8 cellular contexts compared by ENCODE assay signal in the genomic region with DNA sequence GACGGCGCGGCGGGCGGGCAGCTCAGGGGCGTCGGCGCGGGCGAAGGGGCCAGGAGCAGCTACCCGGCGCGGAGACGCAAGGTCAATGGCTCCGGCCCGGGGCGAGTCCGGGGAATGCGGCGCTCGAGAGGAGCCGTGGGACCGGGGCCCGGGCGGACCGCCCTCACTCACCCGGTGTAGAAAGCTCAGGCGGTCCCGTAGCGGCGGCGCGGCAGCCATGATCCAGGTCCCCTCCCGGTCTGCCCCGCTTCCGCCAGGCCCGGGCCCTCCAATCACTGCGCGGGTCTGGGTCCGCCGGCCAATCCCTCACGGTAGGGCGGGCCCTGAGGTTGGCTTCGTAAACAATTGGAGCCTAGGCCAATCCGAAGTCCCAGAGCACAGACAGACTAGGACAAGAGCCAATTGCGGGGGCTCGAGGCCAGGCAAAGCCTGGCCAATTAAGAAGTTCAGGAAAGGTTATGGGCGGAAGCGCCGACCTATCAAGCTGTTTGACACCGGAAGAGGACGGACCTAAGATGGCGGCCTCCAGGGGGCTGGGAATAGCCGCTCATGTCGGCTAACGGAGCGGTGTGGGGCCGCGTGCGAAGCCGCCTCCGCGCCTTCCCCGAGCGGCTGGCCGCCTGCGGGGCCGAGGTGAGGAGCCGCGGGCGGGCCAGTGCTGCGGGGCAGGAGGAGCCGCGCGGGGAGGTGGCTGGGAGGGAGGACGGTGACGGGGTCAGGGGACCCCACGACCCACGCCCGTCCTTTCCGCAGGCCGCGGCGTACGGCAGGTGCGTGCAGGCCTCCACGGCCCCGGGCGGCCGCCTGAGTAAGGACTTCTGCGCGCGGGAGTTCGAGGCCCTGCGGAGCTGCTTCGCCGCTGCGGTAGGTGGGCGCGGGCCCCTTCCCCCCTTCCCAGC. TPM values are rescaled to one million over a fixed set of nuclear protein-coding genes. Genes with fewer than 3 reads are reported as not detected.
DNase-seq lines count a peak whose midpoint lies in the region; TF ChIP-seq lines count a peak whose summit lies in the region.

A gene with protein sequence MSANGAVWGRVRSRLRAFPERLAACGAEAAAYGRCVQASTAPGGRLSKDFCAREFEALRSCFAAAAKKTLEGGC (plus strand): TSS at position 504 of the 899 bp plus-strand sequence. CDS start 46 bp downstream, at position 550.
A gene with protein sequence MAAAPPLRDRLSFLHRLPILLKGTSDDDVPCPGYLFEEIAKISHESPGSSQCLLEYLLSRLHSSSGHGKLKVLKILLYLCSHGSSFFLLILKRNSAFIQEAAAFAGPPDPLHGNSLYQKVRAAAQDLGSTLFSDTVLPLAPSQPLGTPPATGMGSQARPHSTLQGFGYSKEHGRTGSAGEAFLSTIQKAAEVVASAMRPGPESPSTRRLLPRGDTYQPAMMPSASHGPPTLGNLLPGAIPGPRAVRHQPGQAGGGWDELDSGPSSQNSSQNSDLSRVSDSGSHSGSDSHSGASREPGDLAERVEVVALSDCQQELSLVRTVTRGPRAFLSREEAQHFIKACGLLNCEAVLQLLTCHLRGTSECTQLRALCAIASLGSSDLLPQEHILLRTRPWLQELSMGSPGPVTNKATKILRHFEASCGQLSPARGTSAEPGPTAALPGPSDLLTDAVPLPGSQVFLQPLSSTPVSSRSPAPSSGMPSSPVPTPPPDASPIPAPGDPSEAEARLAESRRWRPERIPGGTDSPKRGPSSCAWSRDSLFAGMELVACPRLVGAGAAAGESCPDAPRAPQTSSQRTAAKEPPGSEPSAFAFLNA (minus strand): TSS at position 241 of the 899 bp plus-strand sequence. CDS start 22 bp downstream, at position 219.

- H3K27ac ChIP-seq in subcutaneous abdominal adipose tissue (ENCODE audit: low read depth, low read length), result peak within 1 kb of the TSS; percentile 69

- peaks cover 22% of the 10 kb centered on the region for H3K4me1 ChIP-seq in neuron (ENCODE audit: insufficient read depth, low read length)
- H3K4me1 ChIP-seq in subcutaneous abdominal adipose tissue (ENCODE audit: control insufficient read depth in 5 of 5, insufficient read depth in 5 of 5, low read length in 5 of 5), result peaks cover 12 to 35% (median 31%) of the 10 kb centered on the region in 5 donors

- DNase-seq in GF-D8 (lab: John Stamatoyannopoulos, UW) (peak; percentile 98), HEK293T (ENCODE audit: extremely low spot score) (peak; percentile 99), MV-4-11 (lab: John Stamatoyannopoulos, UW) (peak; percentile 100), SK-MEL-5 (ENCODE audit: low read depth, low spot score) (peak; percentile 100), foreskin melanocyte (peak; percentile 99)
- DNase-seq in activated naive CD4-positive, alpha-beta T cell treated with Interleukin-2 at 50 U/mL for 16 hours, result peak; percentile 96

- peak within 1 kb of the TSS; percentile 33 for H2AFZ ChIP-seq in neuron (ENCODE audit: low read depth, low read length)

- H3K4me3 ChIP-seq in neuron (ENCODE audit: low read length) (peak within 1 kb of the TSS; percentile 90), subcutaneous abdominal adipose tissue (ENCODE audit: low read depth in 1 of 5, low read length in 5 of 5) (peak within 1 kb of the TSS; percentile 84 to 99 (median 95))

- POLR2A ChIA-PET in HEK293T (lab: Yijun Ruan, JAX), result interaction anchor here (0.6 to 3.0 kb wide), 22 partner anchors 9 to 276 kb away, joined by 3 to 23 read pairs (median 5); a partner anchor contains a TSS

- H3K9ac ChIP-seq in subcutaneous abdominal adipose tissue (ENCODE audit: low read length in 5 of 5), result peak within 1 kb of the TSS; percentile 48 to 94 (median 92)

- peaks cover 10% of the 10 kb centered on the region for H3K36me3 ChIP-seq in neuron (ENCODE audit: insufficient read depth, low read length)
- peaks cover 0 to 15% (median 3%) of the 10 kb centered on the region in 5 donors for H3K36me3 ChIP-seq in subcutaneous abdominal adipose tissue (ENCODE audit: control insufficient read depth in 5 of 5, insufficient read depth in 5 of 5, low read length in 5 of 5)

- in situ Hi-C loops in SK-MEL-5 (cut with HindIII; ENCODE audit: low pct_unique_long_range_greater_than_20kb, low sequenced_read_pairs), result no loop called here

- H3K9me3 ChIP-seq in neuron (ENCODE audit: low read length) (no peaks in the 10 kb centered on the region), subcutaneous abdominal adipose tissue (ENCODE audit: control insufficient read depth in 5 of 5, low read length in 5 of 5) (no peaks in the 10 kb centered on the region)

- CTCF ChIA-PET in HEK293T (lab: Yijun Ruan, JAX), result interaction anchor here (0.6 to 1.5 kb wide), 4 partner anchors 9 to 216 kb away, joined by 3 to 4 read pairs (median 3); no protein-coding TSS in a partner anchor

- H3K27me3 ChIP-seq in neuron (ENCODE audit: insufficient read depth, low read length) (no peaks in the 10 kb centered on the region), subcutaneous abdominal adipose tissue (ENCODE audit: control insufficient read depth in 5 of 5, insufficient read depth in 4 of 5, low read length in 5 of 5) (no peaks in the 10 kb centered on the region)

TF ChIP-seq in HEK293T, 16 proteins besides CTCF, POLR2A, EP300 and RAD21:
- TF ChIP-seq ELF4 (IDR thresholded peaks at IDR 0.05) (peak; percentile 97), LEF1 (IDR thresholded peaks at IDR 0.05; ENCODE audit: borderline replicate concordance) (peak; percentile 22; the same call in 1 of the 2 replicates), CTBP1 (IDR thresholded peaks at IDR 0.05; ENCODE audit: borderline replicate concordance) (no peak)
- TF ChIP-seq, protein P1, sequence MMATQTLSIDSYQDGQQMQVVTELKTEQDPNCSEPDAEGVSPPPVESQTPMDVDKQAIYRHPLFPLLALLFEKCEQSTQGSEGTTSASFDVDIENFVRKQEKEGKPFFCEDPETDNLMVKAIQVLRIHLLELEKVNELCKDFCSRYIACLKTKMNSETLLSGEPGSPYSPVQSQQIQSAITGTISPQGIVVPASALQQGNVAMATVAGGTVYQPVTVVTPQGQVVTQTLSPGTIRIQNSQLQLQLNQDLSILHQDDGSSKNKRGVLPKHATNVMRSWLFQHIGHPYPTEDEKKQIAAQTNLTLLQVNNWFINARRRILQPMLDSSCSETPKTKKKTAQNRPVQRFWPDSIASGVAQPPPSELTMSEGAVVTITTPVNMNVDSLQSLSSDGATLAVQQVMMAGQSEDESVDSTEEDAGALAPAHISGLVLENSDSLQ (IDR thresholded peaks at IDR 0.05), result peak; percentile 100

RNA-seq across cellular contexts. Expression of the first gene that starts in this region (rescaled TPM):
- total RNA-seq in SK-MEL-5 (2014; rRNA removed; shearing (Covaris generic)), result 171 and 174 TPM in 2 replicates
- 131 and 152 TPM in 2 replicates for polyA plus RNA-seq in SK-MEL-5 (2015; cell fraction: cytosol; rRNA removed)
- 66.0 and 70.9 TPM in 2 replicates for polyA plus RNA-seq in SK-MEL-5 (2015; cell fraction: nucleus; rRNA removed)

RNA-seq across cellular contexts. Expression of the second gene that starts in this region (rescaled TPM):
- total RNA-seq in SK-MEL-5 (2014; rRNA removed; shearing (Covaris generic)), result 29.8 and 31.7 TPM in 2 replicates
- polyA plus RNA-seq in SK-MEL-5 (2015; cell fraction: cytosol; rRNA removed), result 39.4 and 44.8 TPM in 2 replicates
- 839 and 1,058 TPM in 2 replicates for polyA plus RNA-seq in SK-MEL-5 (2015; cell fraction: nucleus; rRNA removed)

Comparison
In these comparisons a context has a peak if more than half of its experiments do, and no peak if none do; other contexts are left out.
1. Peak in every context shown above with its lines: DNase-seq, H3K4me3 ChIP-seq and H3K27ac ChIP-seq.